In the genomic region with DNA sequence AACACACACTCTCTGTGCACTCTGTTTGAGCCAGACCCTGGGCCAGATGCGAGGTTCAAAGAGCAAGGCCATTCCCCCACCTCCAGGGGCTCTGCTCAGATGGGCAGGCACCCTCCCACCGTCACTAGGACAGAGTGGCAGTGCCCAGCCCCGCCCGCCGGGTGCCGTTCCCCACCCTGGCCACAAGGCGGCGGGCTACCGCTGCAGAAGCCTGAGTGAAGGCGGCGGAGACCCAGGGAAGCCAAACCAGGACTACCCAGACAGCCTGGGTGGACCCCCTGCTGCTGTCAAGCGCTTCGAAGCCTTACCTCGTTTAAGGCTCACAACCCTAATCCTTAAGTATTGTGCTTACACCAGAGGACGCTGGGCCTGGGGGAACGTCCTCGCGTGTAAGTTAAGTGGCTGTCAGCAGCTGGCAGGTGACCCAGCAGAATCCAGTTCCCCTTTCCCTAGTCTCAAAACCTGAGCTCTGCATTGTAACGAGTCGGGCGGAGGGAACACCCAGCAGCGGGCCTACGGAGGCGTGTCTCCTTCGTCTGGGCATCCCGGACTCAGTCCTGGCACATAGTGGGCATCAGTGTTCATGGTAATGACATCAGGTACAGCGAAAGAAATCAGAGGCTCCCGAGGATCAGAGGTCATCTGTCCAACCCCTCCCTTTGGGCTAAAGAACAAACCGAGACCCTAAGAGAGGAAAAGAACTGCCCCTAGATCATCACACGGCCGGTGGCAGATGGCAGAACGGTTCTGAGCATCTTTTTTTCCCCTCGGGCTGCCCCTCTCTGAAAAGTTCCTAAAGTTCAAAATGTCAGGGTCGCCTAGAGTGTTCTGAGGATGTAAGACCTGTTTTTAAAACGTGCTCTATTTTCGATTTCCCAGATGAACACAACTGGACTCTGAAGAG, we compare ENCODE assay signal across 1 cellular context.
TF ChIP-seq lines count a peak whose summit lies in the region.

No MANE protein-coding gene starts in this region.

TF ChIP-seq in HepG2, 621 proteins besides CTCF, POLR2A, EP300 and RAD21 (continued from another document and continues in another):
- TF ChIP-seq, protein P1, sequence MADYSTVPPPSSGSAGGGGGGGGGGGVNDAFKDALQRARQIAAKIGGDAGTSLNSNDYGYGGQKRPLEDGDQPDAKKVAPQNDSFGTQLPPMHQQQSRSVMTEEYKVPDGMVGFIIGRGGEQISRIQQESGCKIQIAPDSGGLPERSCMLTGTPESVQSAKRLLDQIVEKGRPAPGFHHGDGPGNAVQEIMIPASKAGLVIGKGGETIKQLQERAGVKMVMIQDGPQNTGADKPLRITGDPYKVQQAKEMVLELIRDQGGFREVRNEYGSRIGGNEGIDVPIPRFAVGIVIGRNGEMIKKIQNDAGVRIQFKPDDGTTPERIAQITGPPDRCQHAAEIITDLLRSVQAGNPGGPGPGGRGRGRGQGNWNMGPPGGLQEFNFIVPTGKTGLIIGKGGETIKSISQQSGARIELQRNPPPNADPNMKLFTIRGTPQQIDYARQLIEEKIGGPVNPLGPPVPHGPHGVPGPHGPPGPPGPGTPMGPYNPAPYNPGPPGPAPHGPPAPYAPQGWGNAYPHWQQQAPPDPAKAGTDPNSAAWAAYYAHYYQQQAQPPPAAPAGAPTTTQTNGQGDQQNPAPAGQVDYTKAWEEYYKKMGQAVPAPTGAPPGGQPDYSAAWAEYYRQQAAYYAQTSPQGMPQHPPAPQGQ (CRISPR knock-in tag; IDR thresholded peaks at IDR 0.05; ENCODE audit: borderline replicate concordance), result no peak
- TF ChIP-seq ZFP82 (CRISPR knock-in tag; IDR thresholded peaks at IDR 0.05; ENCODE audit: borderline replicate concordance) (no peak), ZNF326 (CRISPR knock-in tag; IDR thresholded peaks at IDR 0.05; ENCODE audit: borderline replicate concordance) (no peak), MTA3 (CRISPR knock-in tag; IDR thresholded peaks at IDR 0.05) (no peak), ZIK1 (CRISPR knock-in tag; IDR thresholded peaks at IDR 0.05; ENCODE audit: borderline replicate concordance, low read depth) (peak; percentile 64; the same call in 1 of the 2 replicates), ZFP36 (IDR thresholded peaks at IDR 0.05; ENCODE audit: borderline replicate concordance, low read depth, low read length, partially characterized antibody) (no peak), PHF5A (CRISPR knock-in tag; IDR thresholded peaks at IDR 0.05; ENCODE audit: low read depth, unreplicated experiment) (no peak), HNRNPL (IDR thresholded peaks at IDR 0.05; ENCODE audit: low read depth, low read length) (peak; percentile 100), ZSCAN21 (CRISPR knock-in tag; IDR thresholded peaks at IDR 0.05; ENCODE audit: borderline replicate concordance) (no peak), REXO4 (CRISPR knock-in tag; IDR thresholded peaks at IDR 0.05; ENCODE audit: borderline replicate concordance) (no peak), ZNF230 (CRISPR knock-in tag; IDR thresholded peaks at IDR 0.05) (no peak), RBFOX2 (IDR thresholded peaks at IDR 0.05; ENCODE audit: low read depth, low read length) (no peak), ONECUT2 (CRISPR knock-in tag; IDR thresholded peaks at IDR 0.05) (0 out of 2 replicates have a peak, but pooled peaks have one; percentile 18), EED (CRISPR knock-in tag; IDR thresholded peaks at IDR 0.05) (no peak; the same call in 1 of the 2 replicates), ZNF782 (CRISPR knock-in tag; IDR thresholded peaks at IDR 0.05; ENCODE audit: borderline replicate concordance) (no peak), FOXP1 (IDR thresholded peaks at IDR 0.05) (no peak), FOXP1 (CRISPR knock-in tag; IDR thresholded peaks at IDR 0.05) (no peak), ZNF619 (CRISPR knock-in tag; IDR thresholded peaks at IDR 0.05) (no peak), GABPA (IDR thresholded peaks at IDR 0.05; ENCODE audit: low read depth, low read length) (no peak), GABPA (CRISPR knock-in tag; IDR thresholded peaks at IDR 0.05; ENCODE audit: low read depth) (no peak), ELF4 (CRISPR knock-in tag; IDR thresholded peaks at IDR 0.05; ENCODE audit: borderline replicate concordance) (no peak), ZNF598 (CRISPR knock-in tag; IDR thresholded peaks at IDR 0.05; ENCODE audit: borderline replicate concordance) (peak; percentile 73), RFXAP (CRISPR knock-in tag; IDR thresholded peaks at IDR 0.05; ENCODE audit: borderline replicate concordance) (no peak), ZFP90 (CRISPR knock-in tag; IDR thresholded peaks at IDR 0.05; ENCODE audit: borderline replicate concordance) (peak; percentile 30; the same call in 1 of the 2 replicates), CHCHD3 (CRISPR knock-in tag; IDR thresholded peaks at IDR 0.05) (no peak), HDAC6 (IDR thresholded peaks at IDR 0.05; ENCODE audit: low read depth, low read length) (no peak), ZNF263 (CRISPR knock-in tag; IDR thresholded peaks at IDR 0.05) (no peak; the same call in 1 of the 2 replicates), ZNF558 (CRISPR knock-in tag; IDR thresholded peaks at IDR 0.05; ENCODE audit: borderline replicate concordance) (no peak), CEBPG (CRISPR knock-in tag; IDR thresholded peaks at IDR 0.05) (no peak), RNF2 (conservative IDR thresholded peaks at IDR 0.05; ENCODE audit: low read depth) (0 out of 2 replicates have a peak, but pooled peaks have one; percentile 39), ZNF678 (CRISPR knock-in tag; IDR thresholded peaks at IDR 0.05) (no peak), ZFP62 (CRISPR knock-in tag; IDR thresholded peaks at IDR 0.05) (no peak), ZNF737 (CRISPR knock-in tag; IDR thresholded peaks at IDR 0.05; ENCODE audit: borderline replicate concordance) (no peak), GLI4 (CRISPR knock-in tag; IDR thresholded peaks at IDR 0.05; ENCODE audit: borderline replicate concordance) (no peak), ZBTB3 (CRISPR knock-in tag; IDR thresholded peaks at IDR 0.05; ENCODE audit: borderline replicate concordance, low read depth) (no peak), ZFY (CRISPR knock-in tag; IDR thresholded peaks at IDR 0.05) (no peak; the same call in 1 of the 2 replicates), MIXL1 (CRISPR knock-in tag; IDR thresholded peaks at IDR 0.05) (peak; percentile 67; the same call in 1 of the 2 replicates), ZNF33A (CRISPR knock-in tag; IDR thresholded peaks at IDR 0.05; ENCODE audit: borderline replicate concordance) (no peak)
- TF ChIP-seq, protein P2, sequence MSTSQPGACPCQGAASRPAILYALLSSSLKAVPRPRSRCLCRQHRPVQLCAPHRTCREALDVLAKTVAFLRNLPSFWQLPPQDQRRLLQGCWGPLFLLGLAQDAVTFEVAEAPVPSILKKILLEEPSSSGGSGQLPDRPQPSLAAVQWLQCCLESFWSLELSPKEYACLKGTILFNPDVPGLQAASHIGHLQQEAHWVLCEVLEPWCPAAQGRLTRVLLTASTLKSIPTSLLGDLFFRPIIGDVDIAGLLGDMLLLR (CRISPR knock-in tag; IDR thresholded peaks at IDR 0.05), result no peak
- TF ChIP-seq, protein P3, sequence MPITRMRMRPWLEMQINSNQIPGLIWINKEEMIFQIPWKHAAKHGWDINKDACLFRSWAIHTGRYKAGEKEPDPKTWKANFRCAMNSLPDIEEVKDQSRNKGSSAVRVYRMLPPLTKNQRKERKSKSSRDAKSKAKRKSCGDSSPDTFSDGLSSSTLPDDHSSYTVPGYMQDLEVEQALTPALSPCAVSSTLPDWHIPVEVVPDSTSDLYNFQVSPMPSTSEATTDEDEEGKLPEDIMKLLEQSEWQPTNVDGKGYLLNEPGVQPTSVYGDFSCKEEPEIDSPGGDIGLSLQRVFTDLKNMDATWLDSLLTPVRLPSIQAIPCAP (CRISPR knock-in tag; IDR thresholded peaks at IDR 0.05; ENCODE audit: low read depth), result no peak
- TF ChIP-seq, protein P4, sequence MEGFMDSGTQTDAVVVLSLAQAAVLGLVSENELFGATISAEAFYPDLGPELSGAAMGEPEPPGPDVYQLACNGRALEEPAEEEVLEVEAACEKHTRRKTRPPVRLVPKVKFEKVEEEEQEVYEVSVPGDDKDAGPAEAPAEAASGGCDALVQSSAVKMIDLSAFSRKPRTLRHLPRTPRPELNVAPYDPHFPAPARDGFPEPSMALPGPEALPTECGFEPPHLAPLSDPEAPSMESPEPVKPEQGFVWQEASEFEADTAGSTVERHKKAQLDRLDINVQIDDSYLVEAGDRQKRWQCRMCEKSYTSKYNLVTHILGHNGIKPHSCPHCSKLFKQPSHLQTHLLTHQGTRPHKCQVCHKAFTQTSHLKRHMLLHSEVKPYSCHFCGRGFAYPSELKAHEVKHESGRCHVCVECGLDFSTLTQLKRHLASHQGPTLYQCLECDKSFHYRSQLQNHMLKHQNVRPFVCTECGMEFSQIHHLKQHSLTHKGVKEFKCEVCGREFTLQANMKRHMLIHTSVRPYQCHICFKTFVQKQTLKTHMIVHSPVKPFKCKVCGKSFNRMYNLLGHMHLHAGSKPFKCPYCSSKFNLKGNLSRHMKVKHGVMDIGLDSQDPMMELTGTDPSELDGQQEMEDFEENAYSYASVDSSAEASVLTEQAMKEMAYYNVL (CRISPR knock-in tag; IDR thresholded peaks at IDR 0.05; ENCODE audit: borderline replicate concordance), result peak; percentile 88
- TF ChIP-seq, protein P5, sequence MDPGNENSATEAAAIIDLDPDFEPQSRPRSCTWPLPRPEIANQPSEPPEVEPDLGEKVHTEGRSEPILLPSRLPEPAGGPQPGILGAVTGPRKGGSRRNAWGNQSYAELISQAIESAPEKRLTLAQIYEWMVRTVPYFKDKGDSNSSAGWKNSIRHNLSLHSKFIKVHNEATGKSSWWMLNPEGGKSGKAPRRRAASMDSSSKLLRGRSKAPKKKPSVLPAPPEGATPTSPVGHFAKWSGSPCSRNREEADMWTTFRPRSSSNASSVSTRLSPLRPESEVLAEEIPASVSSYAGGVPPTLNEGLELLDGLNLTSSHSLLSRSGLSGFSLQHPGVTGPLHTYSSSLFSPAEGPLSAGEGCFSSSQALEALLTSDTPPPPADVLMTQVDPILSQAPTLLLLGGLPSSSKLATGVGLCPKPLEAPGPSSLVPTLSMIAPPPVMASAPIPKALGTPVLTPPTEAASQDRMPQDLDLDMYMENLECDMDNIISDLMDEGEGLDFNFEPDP (CRISPR knock-in tag; conservative IDR thresholded peaks at IDR 0.05), result no peak
- TF ChIP-seq, protein P6, sequence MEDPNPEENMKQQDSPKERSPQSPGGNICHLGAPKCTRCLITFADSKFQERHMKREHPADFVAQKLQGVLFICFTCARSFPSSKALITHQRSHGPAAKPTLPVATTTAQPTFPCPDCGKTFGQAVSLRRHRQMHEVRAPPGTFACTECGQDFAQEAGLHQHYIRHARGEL (CRISPR knock-in tag; IDR thresholded peaks at IDR 0.05), result no peak
- TF ChIP-seq, protein P7, sequence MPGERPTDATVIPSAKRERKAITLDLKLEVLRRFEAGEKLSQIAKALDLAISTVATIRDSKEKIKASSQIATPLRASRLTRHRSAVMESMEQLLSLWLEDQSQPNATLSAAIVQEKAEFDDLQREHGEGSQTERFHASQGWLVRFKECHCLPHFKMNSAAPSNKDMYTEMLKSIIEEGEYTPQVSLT (CRISPR knock-in tag; IDR thresholded peaks at IDR 0.05; ENCODE audit: borderline replicate concordance, low read depth), result no peak
- TF ChIP-seq, protein P8, sequence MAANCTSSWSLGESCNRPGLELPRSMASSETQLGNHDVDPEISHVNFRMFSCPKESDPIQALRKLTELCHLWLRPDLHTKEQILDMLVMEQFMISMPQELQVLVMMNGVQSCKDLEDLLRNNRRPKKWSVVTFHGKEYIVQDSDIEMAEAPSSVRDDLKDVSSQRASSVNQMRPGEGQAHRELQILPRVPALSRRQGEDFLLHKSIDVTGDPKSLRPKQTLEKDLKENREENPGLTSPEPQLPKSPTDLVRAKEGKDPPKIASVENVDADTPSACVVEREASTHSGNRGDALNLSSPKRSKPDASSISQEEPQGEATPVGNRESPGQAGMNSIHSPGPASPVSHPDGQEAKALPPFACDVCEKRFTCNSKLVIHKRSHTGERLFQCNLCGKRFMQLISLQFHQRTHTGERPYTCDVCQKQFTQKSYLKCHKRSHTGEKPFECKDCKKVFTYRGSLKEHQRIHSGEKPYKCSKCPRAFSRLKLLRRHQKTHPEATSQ (CRISPR knock-in tag; IDR thresholded peaks at IDR 0.05; ENCODE audit: borderline replicate concordance), result no peak
- TF ChIP-seq, protein P9, sequence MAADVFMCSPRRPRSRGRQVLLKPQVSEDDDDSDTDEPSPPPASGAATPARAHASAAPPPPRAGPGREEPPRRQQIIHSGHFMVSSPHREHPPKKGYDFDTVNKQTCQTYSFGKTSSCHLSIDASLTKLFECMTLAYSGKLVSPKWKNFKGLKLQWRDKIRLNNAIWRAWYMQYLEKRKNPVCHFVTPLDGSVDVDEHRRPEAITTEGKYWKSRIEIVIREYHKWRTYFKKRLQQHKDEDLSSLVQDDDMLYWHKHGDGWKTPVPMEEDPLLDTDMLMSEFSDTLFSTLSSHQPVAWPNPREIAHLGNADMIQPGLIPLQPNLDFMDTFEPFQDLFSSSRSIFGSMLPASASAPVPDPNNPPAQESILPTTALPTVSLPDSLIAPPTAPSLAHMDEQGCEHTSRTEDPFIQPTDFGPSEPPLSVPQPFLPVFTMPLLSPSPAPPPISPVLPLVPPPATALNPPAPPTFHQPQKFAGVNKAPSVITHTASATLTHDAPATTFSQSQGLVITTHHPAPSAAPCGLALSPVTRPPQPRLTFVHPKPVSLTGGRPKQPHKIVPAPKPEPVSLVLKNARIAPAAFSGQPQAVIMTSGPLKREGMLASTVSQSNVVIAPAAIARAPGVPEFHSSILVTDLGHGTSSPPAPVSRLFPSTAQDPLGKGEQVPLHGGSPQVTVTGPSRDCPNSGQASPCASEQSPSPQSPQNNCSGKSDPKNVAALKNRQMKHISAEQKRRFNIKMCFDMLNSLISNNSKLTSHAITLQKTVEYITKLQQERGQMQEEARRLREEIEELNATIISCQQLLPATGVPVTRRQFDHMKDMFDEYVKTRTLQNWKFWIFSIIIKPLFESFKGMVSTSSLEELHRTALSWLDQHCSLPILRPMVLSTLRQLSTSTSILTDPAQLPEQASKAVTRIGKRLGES (CRISPR knock-in tag; IDR thresholded peaks at IDR 0.05; ENCODE audit: borderline replicate concordance), result no peak
